ENCODE assay signal across 10 cellular contexts in genomic region chr6:32529697-32530429, GRCh38. TPM values are rescaled to one million over a fixed set of nuclear protein-coding genes. Genes with fewer than 3 reads are reported as not detected.
DNase-seq lines count a peak whose midpoint lies in the region; ATAC-seq and TF ChIP-seq lines count a peak whose summit lies in the region.
"Had no signal": no experiment of that assay in that cellular context is flagged by ENCODE, and none has a peak within 500 bp of the region (broad histone marks: within the 10 kb centered on the region; RNA-seq: fewer than 3 reads in every experiment).

Gene HLA-DRB5, minus strand, starts transcription at chr6:32530287. Its CDS starts 63 bp downstream, at chr6:32530224.

- H3K27ac ChIP-seq in adrenal gland (peak within 1 kb of the TSS in 1 of 5 donors; percentile 19), MM.1S (ENCODE audit: low read length) (no peak within 1 kb of the TSS)
- H3K27ac ChIP-seq: KMS-11 had no signal

- no peaks in the 10 kb centered on the region for H3F3A ChIP-seq in MM.1S (ENCODE audit: insufficient read depth, low read length)

- H4K20me1 ChIP-seq in MM.1S (ENCODE audit: insufficient read depth, low read length), result no peaks in the 10 kb centered on the region

- TF ChIP-seq CTCF in adrenal gland (IDR thresholded peaks at IDR 0.05) (no peak), omental fat pad (IDR thresholded peaks at IDR 0.05) (no peak), MM.1S (IDR thresholded peaks at IDR 0.05; ENCODE audit: low read length) (no peak)

- H2AFZ ChIP-seq in MM.1S (ENCODE audit: low read length), result no peak within 1 kb of the TSS

- intact Hi-C loops in adrenal gland (cut with DNase I), result loop anchor here (5.0 to 10.0 kb wide), 2 partner anchors 42 to 55 kb away; partner anchors contain the start of gene HLA-DRB1 (in 1 of the 2)

- no peaks in the 10 kb centered on the region for H3K9me2 ChIP-seq in MM.1S (replicated peaks; ENCODE audit: insufficient read depth, low read length)

- H3K4me1 ChIP-seq in adrenal gland (replicated peaks in 1 of 2), result no peaks in the 10 kb centered on the region
- no peaks in the 10 kb centered on the region for H3K4me1 ChIP-seq in MM.1S (ENCODE audit: low read length)

- ATAC-seq in GM18517 (IDR thresholded peaks at IDR 0.05; ENCODE audit: unreplicated experiment) (peak; percentile 55), HG03280 (IDR thresholded peaks at IDR 0.05; ENCODE audit: unreplicated experiment) (peak; percentile 54), omental fat pad (ENCODE audit: low FRiP score) (peak; percentile 66)

- H3K9ac ChIP-seq in MM.1S (ENCODE audit: low read length), result no peak within 1 kb of the TSS
- H3K9ac ChIP-seq: KMS-11 had no signal

- H3K36me3 ChIP-seq in adrenal gland (replicated peaks in 1 of 2), result no peaks in the 10 kb centered on the region
- no peaks in the 10 kb centered on the region for H3K36me3 ChIP-seq in MM.1S (replicated peaks; ENCODE audit: insufficient read depth, low read length)

- DNase-seq in adrenal gland (peak; percentile 22 to 70 (median 51)), omental fat pad (ENCODE audit: low spot score) (no peak), GOT3 (lab: John Stamatoyannopoulos, UW) (no peak), midbrain (lab: John Stamatoyannopoulos, UW) (no peak), MM.1S (no peak), iPS-NIHi7 (ENCODE audit: extremely low spot score) (no peak)

- WGBS in adrenal gland, 4 donors, result 0 to 27% (median 18%) methylated on average over 2 to 3 of the region's 4 CpGs; no CpG with 5 or more reads in 1 of the 4 donors

- H3K4me2 ChIP-seq in MM.1S (ENCODE audit: low read depth, low read length), result no peak within 1 kb of the TSS
- H3K4me2 ChIP-seq: KMS-11 had no signal

- peak in 1 of 2 donors; percentile 68 for TF ChIP-seq POLR2A in adrenal gland (IDR thresholded peaks at IDR 0.05)

- H3K9me3 ChIP-seq in adrenal gland (replicated peaks in 1 of 3) (no peaks in the 10 kb centered on the region), MM.1S (replicated peaks; ENCODE audit: insufficient read depth, low read length) (no peaks in the 10 kb centered on the region)

- no peaks in the 10 kb centered on the region for H3K79me2 ChIP-seq in MM.1S (ENCODE audit: low read length)

- no peak within 1 kb of the TSS for H3K4me3 ChIP-seq in adrenal gland
- no peak within 1 kb of the TSS for H3K4me3 ChIP-seq in MM.1S (ENCODE audit: low read length)

- H3K27me3 ChIP-seq in adrenal gland (no peaks in the 10 kb centered on the region), MM.1S (replicated peaks; ENCODE audit: insufficient read depth, low read length) (no peaks in the 10 kb centered on the region)

RNA-seq across cellular contexts. Expression of gene HLA-DRB5, which starts in this region (rescaled TPM):
- total RNA-seq in adrenal gland, result 100 to 1,000 TPM in 2 of 8 donors, 10 to 100 TPM in 3, 1 to 10 TPM in 1, not detected in 2; 3.7 to 694 (median 33.7) TPM
- 10 to 100 TPM in 1 of 3 donors, under 1 TPM in 2; 0.34 to 27.2 (median 0.48) TPM for polyA plus RNA-seq in adrenal gland
- total RNA-seq in omental fat pad, result 10 to 100 TPM in 1 of 4 donors, 1 to 10 TPM in 2, not detected in 1; 1.6 to 50.9 (median 5.5) TPM
- total RNA-seq: epithelial cell of proximal tubule had no signal

Comparison
In these comparisons a context has a peak if more than half of its experiments do, and no peak if none do; other contexts are left out.
1. DNase-seq: peak in adrenal gland (7 of 7); none in omental fat pad (single experiment), GOT3 (single experiment), midbrain (single experiment), MM.1S (single experiment) and iPS-NIHi7 (single experiment).
2. Peak in every context shown above with its lines, with median percentiles within 50 percentile points of each other: ATAC-seq.